Comparison of ENCODE assay signal across 30 cellular contexts in genomic region chr1:31230378-31230777, GRCh38. TPM values are rescaled to one million over a fixed set of nuclear protein-coding genes. Genes with fewer than 3 reads are reported as not detected.
"Had no signal": no experiment of that assay in that cellular context is flagged by ENCODE, and none has a peak within 500 bp of the region (broad histone marks: within the 10 kb centered on the region; RNA-seq: fewer than 3 reads in every experiment).

No MANE protein-coding gene starts in this region.

- H3K27me3 ChIP-seq: adrenal gland, body of pancreas, breast epithelium, Peyer's patch had no signal

- H3K27ac Mint-ChIP-seq: activated CD4-positive, alpha-beta T cell treated with anti-CD3 and anti-CD28 coated beads for 36 hours; activated CD4-positive, alpha-beta T cell treated with anti-CD3 and anti-CD28 coated beads, Interleukin-2, amount 10 ng/mL, durations not matched to agents 7 days and 5 days; activated CD8-positive, alpha-beta T cell treated with anti-CD3 and anti-CD28 coated beads, Interleukin-2, amount 10 ng/mL, durations not matched to agents 7 days and 5 days; activated naive CD4-positive, alpha-beta T cell treated with anti-CD3 and anti-CD28 coated beads, Interleukin-2, amount 50 U/mL, for 24 hours; activated naive CD8-positive, alpha-beta T cell treated with anti-CD3 and anti-CD28 coated beads, Interleukin-2, amount 10 ng/mL, durations not matched to agents 7 days and 5 days; activated T-cell treated with anti-CD3 and anti-CD28 coated beads, Interleukin-2, amount 50 U/mL, for 24 hours; activated T-helper 2 cell treated with anti-CD3 and anti-CD28 coated beads, Interferon-gamma antibody, Interleukin-2, Interleukin-4, amounts not matched to agents 10 μg/mL and 5 μg/mL and 100 μg/mL, durations not matched to agents 14 hours and 24 hours and 36 hours; T-helper 1 cell treated with Interleukin-12 subunit alpha and Interleukin-12 subunit beta and Interleukin-4 antibody, amounts not matched to agents 30 μg/mL and 1 μg/mL, for 36 hours; T-helper 2 cell treated with Interferon-gamma antibody and Interleukin-4, amounts not matched to agents 5 μg/mL and 100 μg/mL, for 36 hours had no signal

- H3K4me3 Mint-ChIP-seq: activated CD4-positive, alpha-beta T cell treated with anti-CD3 and anti-CD28 coated beads for 36 hours; activated CD4-positive, alpha-beta T cell treated with anti-CD3 and anti-CD28 coated beads, Interleukin-2, amount 10 ng/mL, durations not matched to agents 7 days and 5 days; activated CD8-positive, alpha-beta T cell treated with anti-CD3 and anti-CD28 coated beads, Interleukin-2, amount 10 ng/mL, durations not matched to agents 7 days and 5 days; activated naive CD4-positive, alpha-beta T cell treated with anti-CD3 and anti-CD28 coated beads, Interleukin-2, amount 50 U/mL, for 24 hours; activated naive CD8-positive, alpha-beta T cell treated with anti-CD3 and anti-CD28 coated beads, Interleukin-2, amount 10 ng/mL, durations not matched to agents 7 days and 5 days; activated T-cell treated with anti-CD3 and anti-CD28 coated beads, Interleukin-2, amount 50 U/mL, for 24 hours; T-helper 1 cell treated with Interleukin-12 subunit alpha and Interleukin-12 subunit beta and Interleukin-4 antibody, amounts not matched to agents 30 μg/mL and 1 μg/mL, for 36 hours; T-helper 2 cell treated with Interferon-gamma antibody and Interleukin-4, amounts not matched to agents 5 μg/mL and 100 μg/mL, for 36 hours had no signal

- H3K9me3 Mint-ChIP-seq: activated CD4-positive, alpha-beta T cell treated with anti-CD3 and anti-CD28 coated beads, Interleukin-2, amount 10 ng/mL, durations not matched to agents 7 days and 5 days; activated naive CD4-positive, alpha-beta T cell treated with anti-CD3 and anti-CD28 coated beads, Interleukin-2, amount 50 U/mL, for 24 hours; activated naive CD8-positive, alpha-beta T cell treated with anti-CD3 and anti-CD28 coated beads, Interleukin-2, amount 10 ng/mL, durations not matched to agents 7 days and 5 days; activated T-cell treated with anti-CD3 and anti-CD28 coated beads, Interleukin-2, amount 50 U/mL, for 24 hours; activated T-helper 2 cell treated with anti-CD3 and anti-CD28 coated beads, Interferon-gamma antibody, Interleukin-2, Interleukin-4, amounts not matched to agents 10 μg/mL and 5 μg/mL and 100 μg/mL, durations not matched to agents 14 hours and 24 hours and 36 hours; T-helper 1 cell treated with Interleukin-12 subunit alpha and Interleukin-12 subunit beta and Interleukin-4 antibody, amounts not matched to agents 30 μg/mL and 1 μg/mL, for 36 hours; T-helper 2 cell treated with Interferon-gamma antibody and Interleukin-4, amounts not matched to agents 5 μg/mL and 100 μg/mL, for 36 hours had no signal

- H3K36me3 ChIP-seq: adrenal gland, breast epithelium, Peyer's patch, SJSA1 had no signal

- H3K9me3 ChIP-seq: adrenal gland, body of pancreas, breast epithelium, Peyer's patch, SJSA1, SK-N-SH had no signal

- DNase-seq: activated CD4-positive, alpha-beta T cell treated with anti-CD3 and anti-CD28 coated beads for 36 hours; activated CD4-positive, alpha-beta T cell treated with anti-CD3 and anti-CD28 coated beads, Interleukin-2, amount 10 ng/mL, durations not matched to agents 7 days and 5 days; activated CD4-positive, alpha-beta T cell treated with anti-CD3 and anti-CD28 coated beads, Interleukin-2, amount 50 U/mL, for 48 hours; activated CD8-positive, alpha-beta T cell treated with anti-CD3 and anti-CD28 coated beads, Interleukin-2, amount 10 ng/mL, durations not matched to agents 7 days and 5 days; activated gamma-delta T cell; activated naive CD4-positive, alpha-beta T cell treated with Interleukin-2 at 50 U/mL for 16 hours; activated naive CD8-positive, alpha-beta T cell treated with anti-CD3 and anti-CD28 coated beads, Interleukin-2, amount 10 ng/mL, durations not matched to agents 7 days and 5 days; activated T-cell treated with anti-CD3 and anti-CD28 coated beads, Interleukin-2, amount 50 U/mL, for 24 hours; adrenal gland; body of pancreas; Kasumi-1; MM.1S; MV-4-11; NCI-H1092; NCI-H1436 treated with DMSO at 0.1 percent for 48 hours; NCI-H1694 treated with DMSO at 0.1 percent for 48 hours; NCI-H2029; NCI-H345; NCI-H524 treated with DMSO at 0.1 percent for 48 hours; Peyer's patch; RPMI8226; SHP77 treated with DMSO at 0.1 percent for 48 hours; SK-N-SH had no signal

- H3K4me3 ChIP-seq: adrenal gland, body of pancreas, breast epithelium, Peyer's patch, SJSA1 had no signal

- H3K4me1 ChIP-seq: body of pancreas, breast epithelium, Peyer's patch, SJSA1 had no signal

- H3K4me1 Mint-ChIP-seq: activated CD4-positive, alpha-beta T cell treated with anti-CD3 and anti-CD28 coated beads for 36 hours; activated CD4-positive, alpha-beta T cell treated with anti-CD3 and anti-CD28 coated beads, Interleukin-2, amount 10 ng/mL, durations not matched to agents 7 days and 5 days; activated naive CD4-positive, alpha-beta T cell treated with anti-CD3 and anti-CD28 coated beads, Interleukin-2, amount 50 U/mL, for 24 hours; activated naive CD8-positive, alpha-beta T cell treated with anti-CD3 and anti-CD28 coated beads, Interleukin-2, amount 10 ng/mL, durations not matched to agents 7 days and 5 days had no signal

- H3K27ac ChIP-seq: adrenal gland, body of pancreas, breast epithelium, Peyer's patch, SJSA1 had no signal

- ATAC-seq: activated CD4-positive, alpha-beta T cell treated with anti-CD3 and anti-CD28 coated beads for 36 hours; activated CD4-positive, CD25-positive, alpha-beta regulatory T cell treated with anti-CD3 and anti-CD28 coated beads, Interleukin-2, amount 50 U/mL, for 24 hours; activated CD8-positive, alpha-beta T cell treated with anti-CD3 and anti-CD28 coated beads, Interleukin-2, amount 10 ng/mL, durations not matched to agents 7 days and 5 days; body of pancreas had no signal

- H3K36me3 Mint-ChIP-seq: activated naive CD4-positive, alpha-beta T cell treated with anti-CD3 and anti-CD28 coated beads, Interleukin-2, amount 50 U/mL, for 24 hours; activated naive CD8-positive, alpha-beta T cell treated with anti-CD3 and anti-CD28 coated beads, Interleukin-2, amount 10 ng/mL, durations not matched to agents 7 days and 5 days had no signal

RNA-seq across cellular contexts. Expression of gene NKAIN1, which starts 9.3 kb away (rescaled TPM):
- total RNA-seq: activated CD4-positive, alpha-beta T cell treated with anti-CD3 and anti-CD28 coated beads for 36 hours; activated T-helper 2 cell treated with anti-CD3 and anti-CD28 coated beads, Interferon-gamma antibody, Interleukin-2, Interleukin-4, amounts not matched to agents 10 μg/mL and 5 μg/mL and 100 μg/mL, durations not matched to agents 14 hours and 24 hours and 36 hours; body of pancreas; Peyer's patch had no signal
